ENCODE assay signal across 8 cellular contexts in genomic region chr17:75996665-75997590, GRCh38. TPM values are rescaled to one million over a fixed set of nuclear protein-coding genes. Genes with fewer than 3 reads are reported as not detected.
DNase-seq lines count a peak whose midpoint lies in the region; ATAC-seq and TF ChIP-seq lines count a peak whose summit lies in the region.

No MANE protein-coding gene starts in this region.

- no peak for TF ChIP-seq CTCF in epithelial cell of esophagus (IDR thresholded peaks at IDR 0.05; ENCODE audit: insufficient read depth, low read depth, low read length, missing control alignments)
- TF ChIP-seq CTCF in omental fat pad (IDR thresholded peaks at IDR 0.05) = no peak

- peak; percentile 26 for DNase-seq in stimulated activated CD4-positive, alpha-beta T cell treated with anti-CD3 and anti-CD28 coated beads, Interleukin-4, amount 100 ng/mL, for 1 hour
- no peak for DNase-seq in stimulated activated CD4-positive, alpha-beta T cell treated with anti-CD3 and anti-CD28 coated beads, Interleukin-2, amount 100 ng/mL, for 48 hours
- peak in 3 of 5 experiments; percentile 17 to 29 (median 29) for DNase-seq in T-helper 2 cell
- DNase-seq in epithelial cell of esophagus (ENCODE audit: low read depth) = peak; percentile 96
- no peak for DNase-seq in omental fat pad (ENCODE audit: low spot score)
- DNase-seq in NCI-H2081 (lab: John Stamatoyannopoulos, UW) = no peak
- no peak for DNase-seq in SK-N-DZ (ENCODE audit: low spot score)

- H3K4me3 ChIP-seq in epithelial cell of esophagus (ENCODE audit: low read length) = no peak overlapping the region

- peak; percentile 74 for ATAC-seq in omental fat pad (ENCODE audit: low FRiP score)
- no peak for ATAC-seq in GM21526 (IDR thresholded peaks at IDR 0.05; ENCODE audit: low FRiP score, unreplicated experiment)

RNA-seq across cellular contexts. Expression of gene CDK3, which starts 3.7 kb away (rescaled TPM):
- 1 to 10 TPM; 5.0 to 8.0 (median 5.8) TPM for total RNA-seq in omental fat pad
- polyA plus RNA-seq in SK-N-DZ (2014; cell fraction: cytosol; rRNA removed) = 14.5 and 15.1 TPM in 2 replicates
- polyA plus RNA-seq in SK-N-DZ (2014; cell fraction: nucleus; rRNA removed) = 83.9 and 88.1 TPM in 2 replicates

RNA-seq across cellular contexts. Expression of gene TEN1, which starts 17.9 kb away (rescaled TPM):
- total RNA-seq in omental fat pad = 10 to 100 TPM; 17.5 to 28.6 (median 19.9) TPM
- polyA plus RNA-seq in SK-N-DZ (2014; cell fraction: cytosol; rRNA removed) = 12.9 and 21.2 TPM in 2 replicates
- polyA plus RNA-seq in SK-N-DZ (2014; cell fraction: nucleus; rRNA removed) = 53.0 and 79.6 TPM in 2 replicates

RNA-seq across cellular contexts. Expression of gene ACOX1, which starts 18.0 kb away (rescaled TPM):
- 100 to 1,000 TPM in 3 of 4 donors, 10 to 100 TPM in 1; 63.7 to 176 (median 123) TPM for total RNA-seq in omental fat pad
- polyA plus RNA-seq in SK-N-DZ (2014; cell fraction: cytosol; rRNA removed) = 17.6 and 21.7 TPM in 2 replicates
- 8.5 and 13.7 TPM in 2 replicates for polyA plus RNA-seq in SK-N-DZ (2014; cell fraction: nucleus; rRNA removed)

RNA-seq across cellular contexts. Expression of gene EVPL, which starts 30.2 kb away (rescaled TPM):
- total RNA-seq in omental fat pad = 1 to 10 TPM in 3 of 4 donors, under 1 TPM in 1; 0.47 to 3.7 (median 1.4) TPM
- polyA plus RNA-seq in SK-N-DZ (2014; cell fraction: cytosol; rRNA removed) = 0.95 and 1.2 TPM in 2 replicates
- polyA plus RNA-seq in SK-N-DZ (2014; cell fraction: nucleus; rRNA removed) = 2.9 and 3.9 TPM in 2 replicates

RNA-seq across cellular contexts. Expression of gene FBF1, which starts 56.1 kb away (rescaled TPM):
- 1 to 10 TPM; 4.7 to 8.8 (median 7.0) TPM for total RNA-seq in omental fat pad
- polyA plus RNA-seq in SK-N-DZ (2014; cell fraction: cytosol; rRNA removed) = 11.4 and 15.0 TPM in 2 replicates
- polyA plus RNA-seq in SK-N-DZ (2014; cell fraction: nucleus; rRNA removed) = 76.0 and 77.1 TPM in 2 replicates

Comparison
In these comparisons a context has a peak if more than half of its experiments do, and no peak if none do; other contexts are left out.
1. DNase-seq: peak in stimulated activated CD4-positive, alpha-beta T cell treated with anti-CD3 and anti-CD28 coated beads, Interleukin-4, amount 100 ng/mL, for 1 hour (single experiment), T-helper 2 cell (3 of 5) and epithelial cell of esophagus (single experiment); none in stimulated activated CD4-positive, alpha-beta T cell treated with anti-CD3 and anti-CD28 coated beads, Interleukin-2, amount 100 ng/mL, for 48 hours (0 of 2), omental fat pad (single experiment), NCI-H2081 (0 of 2) and SK-N-DZ (single experiment).